In genomic region chr20:64211874-64212658, GRCh38 we compare ENCODE assay signal across 1 cellular context.
TF ChIP-seq lines count a peak whose summit lies in the region.

No MANE protein-coding gene starts in this region.

TF ChIP-seq in GM23338, 12 proteins besides CTCF, POLR2A, EP300 and RAD21:
- TF ChIP-seq, protein P1, sequence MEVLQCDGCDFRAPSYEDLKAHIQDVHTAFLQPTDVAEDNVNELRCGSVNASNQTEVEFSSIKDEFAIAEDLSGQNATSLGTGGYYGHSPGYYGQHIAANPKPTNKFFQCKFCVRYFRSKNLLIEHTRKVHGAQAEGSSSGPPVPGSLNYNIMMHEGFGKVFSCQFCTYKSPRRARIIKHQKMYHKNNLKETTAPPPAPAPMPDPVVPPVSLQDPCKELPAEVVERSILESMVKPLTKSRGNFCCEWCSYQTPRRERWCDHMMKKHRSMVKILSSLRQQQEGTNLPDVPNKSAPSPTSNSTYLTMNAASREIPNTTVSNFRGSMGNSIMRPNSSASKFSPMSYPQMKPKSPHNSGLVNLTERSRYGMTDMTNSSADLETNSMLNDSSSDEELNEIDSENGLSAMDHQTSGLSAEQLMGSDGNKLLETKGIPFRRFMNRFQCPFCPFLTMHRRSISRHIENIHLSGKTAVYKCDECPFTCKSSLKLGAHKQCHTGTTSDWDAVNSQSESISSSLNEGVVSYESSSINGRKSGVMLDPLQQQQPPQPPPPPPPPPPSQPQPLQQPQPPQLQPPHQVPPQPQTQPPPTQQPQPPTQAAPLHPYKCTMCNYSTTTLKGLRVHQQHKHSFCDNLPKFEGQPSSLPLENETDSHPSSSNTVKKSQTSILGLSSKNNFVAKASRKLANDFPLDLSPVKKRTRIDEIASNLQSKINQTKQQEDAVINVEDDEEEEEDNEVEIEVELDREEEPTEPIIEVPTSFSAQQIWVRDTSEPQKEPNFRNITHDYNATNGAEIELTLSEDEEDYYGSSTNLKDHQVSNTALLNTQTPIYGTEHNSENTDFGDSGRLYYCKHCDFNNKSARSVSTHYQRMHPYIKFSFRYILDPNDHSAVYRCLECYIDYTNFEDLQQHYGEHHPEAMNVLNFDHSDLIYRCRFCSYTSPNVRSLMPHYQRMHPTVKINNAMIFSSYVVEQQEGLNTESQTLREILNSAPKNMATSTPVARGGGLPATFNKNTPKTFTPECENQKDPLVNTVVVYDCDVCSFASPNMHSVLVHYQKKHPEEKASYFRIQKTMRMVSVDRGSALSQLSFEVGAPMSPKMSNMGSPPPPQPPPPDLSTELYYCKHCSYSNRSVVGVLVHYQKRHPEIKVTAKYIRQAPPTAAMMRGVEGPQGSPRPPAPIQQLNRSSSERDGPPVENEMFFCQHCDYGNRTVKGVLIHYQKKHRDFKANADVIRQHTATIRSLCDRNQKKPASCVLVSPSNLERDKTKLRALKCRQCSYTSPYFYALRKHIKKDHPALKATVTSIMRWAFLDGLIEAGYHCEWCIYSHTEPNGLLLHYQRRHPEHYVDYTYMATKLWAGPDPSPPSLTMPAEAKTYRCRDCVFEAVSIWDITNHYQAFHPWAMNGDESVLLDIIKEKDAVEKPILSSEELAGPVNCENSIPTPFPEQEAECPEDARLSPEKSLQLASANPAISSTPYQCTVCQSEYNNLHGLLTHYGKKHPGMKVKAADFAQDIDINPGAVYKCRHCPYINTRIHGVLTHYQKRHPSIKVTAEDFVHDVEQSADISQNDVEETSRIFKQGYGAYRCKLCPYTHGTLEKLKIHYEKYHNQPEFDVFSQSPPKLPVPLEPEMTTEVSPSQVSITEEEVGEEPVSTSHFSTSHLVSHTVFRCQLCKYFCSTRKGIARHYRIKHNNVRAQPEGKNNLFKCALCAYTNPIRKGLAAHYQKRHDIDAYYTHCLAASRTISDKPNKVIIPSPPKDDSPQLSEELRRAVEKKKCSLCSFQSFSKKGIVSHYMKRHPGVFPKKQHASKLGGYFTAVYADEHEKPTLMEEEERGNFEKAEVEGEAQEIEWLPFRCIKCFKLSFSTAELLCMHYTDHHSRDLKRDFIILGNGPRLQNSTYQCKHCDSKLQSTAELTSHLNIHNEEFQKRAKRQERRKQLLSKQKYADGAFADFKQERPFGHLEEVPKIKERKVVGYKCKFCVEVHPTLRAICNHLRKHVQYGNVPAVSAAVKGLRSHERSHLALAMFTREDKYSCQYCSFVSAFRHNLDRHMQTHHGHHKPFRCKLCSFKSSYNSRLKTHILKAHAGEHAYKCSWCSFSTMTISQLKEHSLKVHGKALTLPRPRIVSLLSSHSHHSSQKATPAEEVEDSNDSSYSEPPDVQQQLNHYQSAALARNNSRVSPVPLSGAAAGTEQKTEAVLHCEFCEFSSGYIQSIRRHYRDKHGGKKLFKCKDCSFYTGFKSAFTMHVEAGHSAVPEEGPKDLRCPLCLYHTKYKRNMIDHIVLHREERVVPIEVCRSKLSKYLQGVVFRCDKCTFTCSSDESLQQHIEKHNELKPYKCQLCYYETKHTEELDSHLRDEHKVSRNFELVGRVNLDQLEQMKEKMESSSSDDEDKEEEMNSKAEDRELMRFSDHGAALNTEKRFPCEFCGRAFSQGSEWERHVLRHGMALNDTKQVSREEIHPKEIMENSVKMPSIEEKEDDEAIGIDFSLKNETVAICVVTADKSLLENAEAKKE (CRISPR knock-in tag; IDR thresholded peaks at IDR 0.05) = no peak
- TF ChIP-seq JUNB (IDR thresholded peaks at IDR 0.05; ENCODE audit: unreplicated experiment) = no peak
- no peak for TF ChIP-seq NANOG (IDR thresholded peaks at IDR 0.05; ENCODE audit: borderline replicate concordance)
- no peak for TF ChIP-seq CREB1 (CRISPR knock-in tag; IDR thresholded peaks at IDR 0.05; ENCODE audit: low read depth)
TF ChIP-seq in GM23338: peak in this region for 0.
